ENCODE assay signal across 16 cellular contexts in genomic region chr9:35834260-35835215, GRCh38. TPM values are rescaled to one million over a fixed set of nuclear protein-coding genes. Genes with fewer than 3 reads are reported as not detected.
DNase-seq lines count a peak whose midpoint lies in the region; ATAC-seq and TF ChIP-seq lines count a peak whose summit lies in the region.
"Had no signal": no experiment of that assay in that cellular context is flagged by ENCODE, and none has a peak within 500 bp of the region (broad histone marks: within the 10 kb centered on the region; RNA-seq: fewer than 3 reads in every experiment).

No MANE protein-coding gene starts in this region.

- no peaks in the 10 kb centered on the region for H3K36me3 ChIP-seq in lower lobe of right lung
- no peaks in the 10 kb centered on the region for H3K36me3 ChIP-seq in thyroid gland
- H3K36me3 ChIP-seq: cardiac muscle cell had no signal

- H3K4me3 ChIP-seq in lower lobe of right lung, result no peak overlapping the region
- no peak overlapping the region for H3K4me3 ChIP-seq in thyroid gland (replicated peaks in 1 of 3)
- H3K4me3 ChIP-seq in foreskin fibroblast (ENCODE audit: low read depth in 1 of 2, low read length in 2 of 2), result no peak overlapping the region
- H3K4me3 ChIP-seq: cardiac muscle cell, mucosa of descending colon had no signal

- DNase-seq in DMS 273 (lab: John Stamatoyannopoulos, UW; ENCODE audit: unreplicated experiment) (peak; percentile 12), DMS 273 treated with DMSO at 0.1 percent for 48 hours (lab: John Stamatoyannopoulos, UW) (no peak), lower lobe of right lung (no peak), thyroid gland (peak in 1 of 2 donors; percentile 7), NCI-H2227 (lab: John Stamatoyannopoulos, UW; ENCODE audit: unreplicated experiment) (no peak), foreskin fibroblast (no peak), KG1 (lab: John Stamatoyannopoulos, UW) (no peak)
- DNase-seq: activated CD8-positive, alpha-beta memory T cell treated with anti-CD3 and anti-CD28 coated beads, Interleukin-2, amount 50 U/mL, for 48 hours; CD8-positive, alpha-beta memory T cell; NCI-H1436; stimulated activated CD4-positive, alpha-beta T cell treated with anti-CD3 and anti-CD28 coated beads, Interleukin-15, amount 100 ng/mL, for 24 hours had no signal

- peak overlapping the region; percentile 91 for H3K27ac ChIP-seq in VCaP
- peak overlapping the region; percentile 18 for H3K27ac ChIP-seq in lower lobe of right lung
- peak overlapping the region; percentile 76 to 81 (median 80) for H3K27ac ChIP-seq in thyroid gland

- WGBS in thyroid gland, 2 donors, result 73% methylated on average over 14 of the region's 14 CpGs

- H3K9me3 ChIP-seq in lower lobe of right lung (no peaks in the 10 kb centered on the region), thyroid gland (no peaks in the 10 kb centered on the region)
- H3K9me3 ChIP-seq: mucosa of descending colon had no signal

- TF ChIP-seq CTCF in VCaP (conservative IDR thresholded peaks at IDR 0.05) (no peak), lower lobe of right lung (IDR thresholded peaks at IDR 0.05) (no peak), thyroid gland (IDR thresholded peaks at IDR 0.05) (no peak), foreskin fibroblast (IDR thresholded peaks at IDR 0.05; ENCODE audit: low read depth, low read length) (no peak)

- intact Hi-C loops in lower lobe of right lung (cut with DNase I), result no loop called here
- intact Hi-C loops in thyroid gland (cut with DNase I), result no loop called here

- H3K4me1 ChIP-seq in lower lobe of right lung (peaks cover 43% of the 10 kb centered on the region), thyroid gland (peaks cover 31 to 45% of the 10 kb centered on the region in 2 donors)

- no peak for TF ChIP-seq POLR2A in thyroid gland (IDR thresholded peaks at IDR 0.05)

- ATAC-seq in lower lobe of right lung, result no peak
- ATAC-seq: Panc1 had no signal

- H3K27me3 ChIP-seq in lower lobe of right lung (ENCODE audit: low read depth) (no peaks in the 10 kb centered on the region), thyroid gland (no peaks in the 10 kb centered on the region)
- H3K27me3 ChIP-seq: cardiac muscle cell had no signal

RNA-seq across cellular contexts. Expression of gene TMEM8B, which starts 5.5 kb away (rescaled TPM):
- total RNA-seq in lower lobe of right lung (12.6 TPM), thyroid gland (10 to 100 TPM in 3 of 4 donors, 1 to 10 TPM in 1; 8.5 to 17.4 (median 15.8) TPM)

RNA-seq across cellular contexts. Expression of gene FAM221B, which starts 6.0 kb away (rescaled TPM):
- total RNA-seq in lower lobe of right lung (0.32 TPM), thyroid gland (not detected)
- total RNA-seq: cardiac muscle cell; CD8-positive, alpha-beta memory T cell; NCI-H460 had no signal

RNA-seq across cellular contexts. Expression of gene HINT2, which starts 19.7 kb away (rescaled TPM):
- total RNA-seq in lower lobe of right lung (32.6 TPM), thyroid gland (10 to 100 TPM; 11.4 to 58.2 (median 50.6) TPM)

RNA-seq across cellular contexts. Expression of gene SPAG8, which starts 22.5 kb away (rescaled TPM):
- total RNA-seq in lower lobe of right lung (13.3 TPM), thyroid gland (1 to 10 TPM; 4.7 to 7.1 (median 5.7) TPM)

RNA-seq across cellular contexts. Expression of gene OR13J1, which starts 35.7 kb away (rescaled TPM):
- total RNA-seq in lower lobe of right lung, result not detected
- not detected for total RNA-seq in thyroid gland
- total RNA-seq: cardiac muscle cell; CD8-positive, alpha-beta memory T cell; mucosa of descending colon; NCI-H460 had no signal

Comparison
In these comparisons a context has a peak if more than half of its experiments do, and no peak if none do; other contexts are left out.
1. H3K27ac ChIP-seq: peak in every context shown above with its lines; median percentile 91 in VCaP; 80 in thyroid gland; 18 in lower lobe of right lung.